In genomic region chr5:151454166-151454565, GRCh38 we compare ENCODE assay signal across 16 cellular contexts. TPM values are rescaled to one million over a fixed set of nuclear protein-coding genes. Genes with fewer than 3 reads are reported as not detected.
DNase-seq lines count a peak whose midpoint lies in the region; ATAC-seq, FAIRE-seq and TF ChIP-seq lines count a peak whose summit lies in the region.
"Had no signal": no experiment of that assay in that cellular context is flagged by ENCODE, and none has a peak within 500 bp of the region (broad histone marks: within the 10 kb centered on the region; RNA-seq: fewer than 3 reads in every experiment).

No MANE protein-coding gene starts in this region.

- H3K4me1 ChIP-seq in breast epithelium (no peaks in the 10 kb centered on the region), PC-9 (replicated peaks; ENCODE audit: insufficient read depth) (peaks cover 11% of the 10 kb centered on the region), mesenchymal stem cell (ENCODE audit: control insufficient read depth, insufficient read depth, low read depth, low read length) (peaks cover 2% of the 10 kb centered on the region), thymus (ENCODE audit: control insufficient read depth, insufficient read depth, low read length) (peaks cover 3% of the 10 kb centered on the region), body of pancreas (peaks cover 13% of the 10 kb centered on the region)
- H3K4me1 ChIP-seq in CD4-positive, alpha-beta memory T cell (ENCODE audit: insufficient read depth, low read length), result peaks cover 11% of the 10 kb centered on the region

- TF ChIP-seq CTCF in MCF 10A (IDR thresholded peaks at IDR 0.05; ENCODE audit: unreplicated experiment) (no peak), breast epithelium (IDR thresholded peaks at IDR 0.05) (no peak), PC-9 (conservative IDR thresholded peaks at IDR 0.05) (no peak), body of pancreas (IDR thresholded peaks at IDR 0.05) (no peak)

- no peak overlapping the region for H3K9ac ChIP-seq in mesenchymal stem cell (ENCODE audit: low read length)

- peak overlapping the region; percentile 26 for H2AK5ac ChIP-seq in mesenchymal stem cell (ENCODE audit: low read length, severe bottlenecking)

- no peak for ATAC-seq in body of pancreas
- ATAC-seq: naive thymus-derived CD4-positive, alpha-beta T cell; SK-N-SH treated with all-trans-retinoic acid at 6 μM for 48 hours had no signal

- CTCF ChIA-PET in MCF 10A (lab: Yijun Ruan, JAX), result interaction anchor here (0.6 to 0.7 kb wide), 2 partner anchors 33 to 400 kb away, joined by 3 read pairs; no protein-coding TSS in a partner anchor
- CTCF ChIA-PET in PC-9 (lab: Charles Lee), result interaction anchor here (0.7 kb wide), 1 partner anchor 52 kb away, joined by 4 read pairs; no protein-coding TSS in a partner anchor
- CTCF ChIA-PET in CD4-positive, alpha-beta memory T cell (lab: Charles Lee; ENCODE audit: partially characterized antibody), result no interaction called here

- no peaks in the 10 kb centered on the region for H3K27me3 Mint-ChIP-seq in MCF 10A (ENCODE audit: insufficient read depth, unreplicated experiment)
- H3K27me3 Mint-ChIP-seq in CD4-positive, alpha-beta memory T cell, result no peaks in the 10 kb centered on the region
- H3K27me3 Mint-ChIP-seq: naive thymus-derived CD4-positive, alpha-beta T cell had no signal

- H2AFZ ChIP-seq in PC-9 (no peak overlapping the region), mesenchymal stem cell (ENCODE audit: low read depth, low read length) (no peak overlapping the region)

- H3K36me3 Mint-ChIP-seq in MCF 10A (ENCODE audit: insufficient read depth, unreplicated experiment), result peaks cover 6% of the 10 kb centered on the region
- peaks cover 3 to 4% of the 10 kb centered on the region in 2 donors for H3K36me3 Mint-ChIP-seq in CD4-positive, alpha-beta memory T cell

- no peak overlapping the region for H2BK15ac ChIP-seq in mesenchymal stem cell (ENCODE audit: low read depth, poor library complexity, severe bottlenecking)

- no peak overlapping the region for H3K27ac Mint-ChIP-seq in MCF 10A (ENCODE audit: low read depth, unreplicated experiment)
- H3K27ac Mint-ChIP-seq in CD4-positive, alpha-beta memory T cell, result peak overlapping the region in 1 of 7 donors; percentile 10
- H3K27ac Mint-ChIP-seq: naive thymus-derived CD4-positive, alpha-beta T cell had no signal

- H2BK120ac ChIP-seq in mesenchymal stem cell (ENCODE audit: low read depth, low read length), result no peak overlapping the region

- no peak overlapping the region for H3K23ac ChIP-seq in mesenchymal stem cell (ENCODE audit: low read length in 2 of 2)

- H4K91ac ChIP-seq in mesenchymal stem cell (ENCODE audit: low read length), result no peak overlapping the region

- H3K9me3 ChIP-seq in breast epithelium, result no peaks in the 10 kb centered on the region
- H3K9me3 ChIP-seq in PC-9 (ENCODE audit: insufficient read depth, low read depth), result no peaks in the 10 kb centered on the region
- H3K9me3 ChIP-seq in mesenchymal stem cell (ENCODE audit: control insufficient read depth, low read length), result no peaks in the 10 kb centered on the region
- H3K9me3 ChIP-seq in thymus (ENCODE audit: control insufficient read depth), result no peaks in the 10 kb centered on the region
- no peaks in the 10 kb centered on the region for H3K9me3 ChIP-seq in CD4-positive, alpha-beta memory T cell (ENCODE audit: control insufficient read depth in 1 of 2, low read length in 2 of 2)
- no peaks in the 10 kb centered on the region for H3K9me3 ChIP-seq in body of pancreas
- H3K9me3 ChIP-seq: Caco-2, heart right ventricle, testis had no signal

- H3K79me1 ChIP-seq in mesenchymal stem cell (replicated peaks; ENCODE audit: low read length, poor library complexity, severe bottlenecking), result peaks cover 35% of the 10 kb centered on the region

- no peak overlapping the region for H3K4me3 Mint-ChIP-seq in MCF 10A (ENCODE audit: unreplicated experiment)
- no peak overlapping the region for H3K4me3 Mint-ChIP-seq in CD4-positive, alpha-beta memory T cell
- H3K4me3 Mint-ChIP-seq: naive thymus-derived CD4-positive, alpha-beta T cell had no signal

- H2BK5ac ChIP-seq in mesenchymal stem cell (ENCODE audit: low read depth, low read length, poor library complexity, severe bottlenecking), result no peak overlapping the region

- H3F3A ChIP-seq in PC-9 (ENCODE audit: insufficient read depth, low read depth), result no peaks in the 10 kb centered on the region

- POLR2A ChIA-PET in MCF 10A (lab: Yijun Ruan, JAX) (no interaction called here), PC-9 (lab: Charles Lee; ENCODE audit: unreplicated experiment) (no interaction called here)
- POLR2A ChIA-PET in CD4-positive, alpha-beta memory T cell (lab: Charles Lee; ENCODE audit: partially characterized antibody), result no interaction called here

- H3K14ac ChIP-seq in mesenchymal stem cell (ENCODE audit: low read length in 2 of 2), result no peak overlapping the region

- H3K4me2 ChIP-seq in PC-9, result peak overlapping the region; percentile 7; the same call in 1 of the 2 replicates
- no peak overlapping the region for H3K4me2 ChIP-seq in mesenchymal stem cell (ENCODE audit: low read length, poor library complexity, severe bottlenecking)

- 94% methylated on average over 2 of the region's 2 CpGs for WGBS in mesenchymal stem cell
- 94% methylated on average over 2 of the region's 2 CpGs for WGBS in thymus
- 88 to 100% methylated on average over 2 of the region's 2 CpGs for WGBS in body of pancreas, 2 donors

- FAIRE-seq in GM12892 (lab: Jason Lieb, UNC), result no peak

- H3K9me2 ChIP-seq in PC-9 (ENCODE audit: insufficient read depth), result no peaks in the 10 kb centered on the region

- H4K20me1 ChIP-seq in PC-9 (ENCODE audit: insufficient read depth), result no peaks in the 10 kb centered on the region

- BruUV-seq in MCF 10A (replicated peaks; lab: Mats Ljungman, UMichigan) (no TSS peak), PC-9 (replicated peaks; lab: Mats Ljungman, UMichigan) (no TSS peak)

- TF ChIP-seq POLR2A in breast epithelium (IDR thresholded peaks at IDR 0.05) (no peak), GM12892 (IDR thresholded peaks at IDR 0.05; ENCODE audit: low read depth, low read length) (no peak), body of pancreas (IDR thresholded peaks at IDR 0.05) (no peak)

- H3K4me3 ChIP-seq in breast epithelium, result no peak overlapping the region
- H3K4me3 ChIP-seq in PC-9, result no peak overlapping the region
- H3K4me3 ChIP-seq in mesenchymal stem cell (ENCODE audit: insufficient read depth in 1 of 2, low read depth in 1 of 2, low read length in 2 of 2), result no peak overlapping the region
- H3K4me3 ChIP-seq in thymus (ENCODE audit: low read length), result no peak overlapping the region
- no peak overlapping the region for H3K4me3 ChIP-seq in CD4-positive, alpha-beta memory T cell (ENCODE audit: low read length in 2 of 2)
- no peak overlapping the region for H3K4me3 ChIP-seq in body of pancreas
- H3K4me3 ChIP-seq: heart right ventricle, testis had no signal

- peaks cover 13% of the 10 kb centered on the region for H3K4me1 Mint-ChIP-seq in MCF 10A (ENCODE audit: insufficient read depth, unreplicated experiment)
- H3K4me1 Mint-ChIP-seq in CD4-positive, alpha-beta memory T cell, result peaks cover 4 to 7% (median 5%) of the 10 kb centered on the region in 4 donors

- H3K9me3 Mint-ChIP-seq in MCF 10A (ENCODE audit: unreplicated experiment), result no peaks in the 10 kb centered on the region
- peaks cover 0 to 2% (median 0%) of the 10 kb centered on the region in 8 donors for H3K9me3 Mint-ChIP-seq in CD4-positive, alpha-beta memory T cell
- H3K9me3 Mint-ChIP-seq: naive thymus-derived CD4-positive, alpha-beta T cell had no signal

- H3K4ac ChIP-seq in mesenchymal stem cell (ENCODE audit: low read depth in 1 of 2, low read length in 2 of 2), result no peak overlapping the region

- no peak overlapping the region for H3K18ac ChIP-seq in mesenchymal stem cell (ENCODE audit: low read depth in 1 of 2, low read length in 2 of 2)

- DNase-seq in MCF 10A (ENCODE audit: unreplicated experiment), result peak; percentile 50
- no peak for DNase-seq in breast epithelium (ENCODE audit: low spot score in 2 of 2)
- peak; percentile 30 to 59 for DNase-seq in PC-9
- no peak for DNase-seq in mesenchymal stem cell
- no peak for DNase-seq in GM12892 (ENCODE audit: insufficient read length)
- DNase-seq in CD4-positive, alpha-beta memory T cell, result no peak
- DNase-seq in body of pancreas, result no peak
- DNase-seq: activated CD8-positive, alpha-beta memory T cell treated with anti-CD3 and anti-CD28 coated beads for 24 hours; Caco-2; naive thymus-derived CD4-positive, alpha-beta T cell; NCI-H2081 treated with DMSO at 0.1 percent for 48 hours; stimulated activated CD4-positive, alpha-beta T cell treated with anti-CD3 and anti-CD28 coated beads, Interleukin-1b, Interleukin-23, amount 100 ng/mL, for 48 hours; testis had no signal

- H2BK12ac ChIP-seq in mesenchymal stem cell (ENCODE audit: low read length in 2 of 2), result no peak overlapping the region

- no peaks in the 10 kb centered on the region for H3K79me2 ChIP-seq in PC-9 (ENCODE audit: low read depth)

- H3K27me3 ChIP-seq in breast epithelium (no peaks in the 10 kb centered on the region), PC-9 (ENCODE audit: insufficient read depth, low read depth) (no peaks in the 10 kb centered on the region), mesenchymal stem cell (ENCODE audit: control insufficient read depth in 1 of 2, insufficient read depth in 1 of 2, low read length in 2 of 2) (no peaks in the 10 kb centered on the region), thymus (ENCODE audit: control insufficient read depth, insufficient read depth) (no peaks in the 10 kb centered on the region), body of pancreas (no peaks in the 10 kb centered on the region)
- H3K27me3 ChIP-seq in CD4-positive, alpha-beta memory T cell (ENCODE audit: insufficient read depth, low read length), result no peaks in the 10 kb centered on the region
- H3K27me3 ChIP-seq: heart right ventricle, testis had no signal

- no peaks in the 10 kb centered on the region for H3K36me3 ChIP-seq in breast epithelium
- H3K36me3 ChIP-seq in PC-9 (ENCODE audit: low read depth), result no peaks in the 10 kb centered on the region
- peaks cover 0 to 14% of the 10 kb centered on the region in 2 experiments for H3K36me3 ChIP-seq in mesenchymal stem cell (ENCODE audit: control insufficient read depth in 1 of 2, insufficient read depth in 2 of 2, low read depth in 1 of 2, low read length in 2 of 2)
- H3K36me3 ChIP-seq in thymus (ENCODE audit: control insufficient read depth, insufficient read depth), result peaks cover 3% of the 10 kb centered on the region
- H3K36me3 ChIP-seq in CD4-positive, alpha-beta memory T cell (ENCODE audit: insufficient read depth, low read length), result no peaks in the 10 kb centered on the region
- H3K36me3 ChIP-seq in body of pancreas (replicated peaks in 1 of 2; ENCODE audit: insufficient read depth in 1 of 2, low read depth in 2 of 2), result no peaks in the 10 kb centered on the region

- H4K8ac ChIP-seq in mesenchymal stem cell (ENCODE audit: low read length), result no peak overlapping the region

- intact Hi-C loops in MCF 10A (cut with micrococcal nuclease) (no loop called here), breast epithelium (cut with DNase I; ENCODE audit: low total_unique reads) (no loop called here), PC-9 (cut with micrococcal nuclease; ENCODE audit: unreplicated experiment) (no loop called here), body of pancreas (cut with DNase I) (loop anchor here (10.0 kb wide), 2 partner anchors 51 to 191 kb away; no protein-coding TSS in a partner anchor)
- intact Hi-C loops in CD4-positive, alpha-beta memory T cell (cut with micrococcal nuclease), result no loop called here

- H3K27ac ChIP-seq in breast epithelium, result no peak overlapping the region
- no peak overlapping the region for H3K27ac ChIP-seq in PC-9
- H3K27ac ChIP-seq in mesenchymal stem cell (ENCODE audit: low read length, poor library complexity, severe bottlenecking), result no peak overlapping the region
- H3K27ac ChIP-seq in thymus (ENCODE audit: low read depth), result peak overlapping the region; percentile 18
- H3K27ac ChIP-seq in CD4-positive, alpha-beta memory T cell (ENCODE audit: low read depth, low read length), result no peak overlapping the region
- no peak overlapping the region for H3K27ac ChIP-seq in body of pancreas

RNA-seq across cellular contexts. Expression of gene SLC36A1, which starts 6.8 kb away (rescaled TPM):
- total RNA-seq in MCF 10A (2022) (10.4 and 16.2 TPM in 2 replicates), breast epithelium (10 to 100 TPM; 10.8 to 14.1 (median 11.4) TPM), PC-9 (2021) (7.4 and 11.0 TPM in 2 replicates), body of pancreas (10 to 100 TPM in 1 of 2 donors, 1 to 10 TPM in 1; 6.5 to 12.5 TPM)
- polyA plus RNA-seq in mesenchymal stem cell (2013, experiment 1 of 2), result 14.9 TPM
- polyA plus RNA-seq in mesenchymal stem cell (2013, experiment 2 of 2), result 13.9 TPM
- polyA plus RNA-seq in thymus, result 5.1 TPM
- polyA plus RNA-seq in GM12892 (2012; ENCODE audit: missing spikeins), result 2.9 TPM
- total RNA-seq in CD4-positive, alpha-beta memory T cell, result 1 to 10 TPM; 5.2 to 7.8 TPM
- 1 to 10 TPM in 1 of 2 donors, under 1 TPM in 1; 0.80 to 2.1 TPM for polyA plus RNA-seq in CD4-positive, alpha-beta memory T cell

Comparison
In these comparisons a context has a peak if more than half of its experiments do, and no peak if none do; other contexts are left out.
1. DNase-seq: peak in MCF 10A (single experiment) and PC-9 (2 of 2); none in breast epithelium (0 of 2), mesenchymal stem cell (single experiment), GM12892 (single experiment), CD4-positive, alpha-beta memory T cell (0 of 5) and body of pancreas (0 of 4).